ENCODE assay signal across 29 cellular contexts in the genomic region with DNA sequence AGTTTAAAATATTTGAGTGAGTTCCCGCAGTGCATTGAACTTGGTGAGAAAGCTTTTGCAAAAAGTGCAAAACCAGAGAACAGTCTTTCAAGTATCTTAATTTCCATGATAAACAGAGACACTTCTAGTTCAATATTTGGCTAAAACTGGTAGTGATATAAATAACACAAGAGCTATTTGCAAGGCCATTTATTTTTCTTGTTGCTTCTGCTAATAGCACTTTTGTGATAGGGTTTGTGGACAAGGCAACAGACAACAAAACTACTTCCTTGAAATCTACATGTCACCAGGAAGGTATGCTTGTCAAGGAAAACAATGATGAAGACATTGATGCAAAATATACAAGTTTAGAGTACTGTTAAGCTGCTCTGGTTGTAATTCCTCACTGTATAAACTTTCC.
DNase-seq lines count a peak whose midpoint lies in the region; ATAC-seq and TF ChIP-seq lines count a peak whose summit lies in the region.
"Had no signal": no experiment of that assay in that cellular context is flagged by ENCODE, and none has a peak within 500 bp of the region (broad histone marks: within the 10 kb centered on the region; RNA-seq: fewer than 3 reads in every experiment).

No MANE protein-coding gene starts in this region.

- H3K79me1 ChIP-seq in H9 (ENCODE audit: insufficient read depth, low read depth, low read length, poor library complexity, severe bottlenecking) (no peaks in the 10 kb centered on the region), neuronal stem cell (ENCODE audit: low read depth, low read length) (no peaks in the 10 kb centered on the region)

- H3K14ac ChIP-seq in H9 (ENCODE audit: insufficient read depth, low read length), result no peak overlapping the region
- H3K14ac ChIP-seq in neuronal stem cell (ENCODE audit: low read length), result no peak overlapping the region

- no peaks in the 10 kb centered on the region for H3K79me2 ChIP-seq in H9 (ENCODE audit: insufficient read depth, low read length)

- H3K36me3 ChIP-seq in iPS-18a (ENCODE audit: control insufficient read depth, low read depth, low read length) (no peaks in the 10 kb centered on the region), neuronal stem cell (replicated peaks in 1 of 2; ENCODE audit: control insufficient read depth in 2 of 2, insufficient read depth in 2 of 2, low read length in 2 of 2) (no peaks in the 10 kb centered on the region), lower lobe of right lung (no peaks in the 10 kb centered on the region)
- H3K36me3 ChIP-seq: BE2C, brain microvascular endothelial cell, pancreas, right atrium auricular region, upper lobe of left lung, WERI-Rb-1 had no signal

- no peak overlapping the region for H3K4me3 Mint-ChIP-seq in H9
- H3K4me3 Mint-ChIP-seq: activated CD4-positive, alpha-beta T cell treated with anti-CD3 and anti-CD28 coated beads, Interleukin-2, amount 10 ng/mL, durations not matched to agents 7 days and 5 days; CD8-positive, alpha-beta memory T cell; natural killer cell; stimulated activated memory B cell treated with anti-CD40 and anti-IgM and Interleukin-4, amounts not matched to agents 10 μg/mL and 1 μg/mL and 100 μg/mL, for 72 hours had no signal

- H3K9ac ChIP-seq in H9 (ENCODE audit: extremely low read depth, insufficient read length, low read length) (no peak overlapping the region), iPS-18a (ENCODE audit: low read length) (no peak overlapping the region), neuronal stem cell (ENCODE audit: low read depth, low read length, poor library complexity) (no peak overlapping the region)

- H4K91ac ChIP-seq in H9 (ENCODE audit: insufficient read length, low read depth, low read length), result no peak overlapping the region
- no peak overlapping the region for H4K91ac ChIP-seq in neuronal stem cell (ENCODE audit: low read depth, low read length, poor library complexity)

- no peak overlapping the region for H2BK12ac ChIP-seq in H9 (ENCODE audit: insufficient read length, low read depth, low read length)
- H2BK12ac ChIP-seq in neuronal stem cell (ENCODE audit: low read length), result no peak overlapping the region

- no peak overlapping the region for H3K56ac ChIP-seq in H9 (ENCODE audit: insufficient read length, low read depth, low read length)

- no peak overlapping the region for H2BK20ac ChIP-seq in H9 (ENCODE audit: low read depth, low read length, poor library complexity, severe bottlenecking)

- H2AK5ac ChIP-seq in H9 (ENCODE audit: insufficient read length, low read length) (no peak overlapping the region), neuronal stem cell (ENCODE audit: low read depth, low read length) (no peak overlapping the region)

- H3K4me2 ChIP-seq in H9 (ENCODE audit: insufficient read depth, insufficient read length, low read length) (no peak overlapping the region), neuronal stem cell (ENCODE audit: insufficient read depth, low read length, poor library complexity, severe bottlenecking) (no peak overlapping the region)

- peak overlapping the region; percentile 22 to 96 (median 52); a peak in 5 of 7 replicates for H3K27ac Mint-ChIP-seq in H9
- H3K27ac Mint-ChIP-seq: activated CD4-positive, alpha-beta T cell treated with anti-CD3 and anti-CD28 coated beads, Interleukin-2, amount 10 ng/mL, durations not matched to agents 7 days and 5 days; CD8-positive, alpha-beta memory T cell; natural killer cell; stimulated activated memory B cell treated with anti-CD40 and anti-IgM and Interleukin-4, amounts not matched to agents 10 μg/mL and 1 μg/mL and 100 μg/mL, for 72 hours had no signal

- no peaks in the 10 kb centered on the region; a peak in 1 of 7 replicates for H3K36me3 Mint-ChIP-seq in H9 (ENCODE audit: insufficient read depth in 1 of 3, low read depth in 3 of 3)
- H3K36me3 Mint-ChIP-seq: CD8-positive, alpha-beta memory T cell; natural killer cell; stimulated activated memory B cell treated with anti-CD40 and anti-IgM and Interleukin-4, amounts not matched to agents 10 μg/mL and 1 μg/mL and 100 μg/mL, for 72 hours had no signal

- no peak for TF ChIP-seq CTCF in H9 (conservative IDR thresholded peaks at IDR 0.05)
- TF ChIP-seq CTCF in lower lobe of right lung (IDR thresholded peaks at IDR 0.05), result no peak
- no peak for TF ChIP-seq CTCF in foreskin fibroblast (IDR thresholded peaks at IDR 0.05; ENCODE audit: low read depth, low read length)

- DNase-seq in H9 (no peak), amniotic epithelial cell (ENCODE audit: low read depth) (peak; percentile 22), neuronal stem cell (ENCODE audit: low spot score) (no peak), NCI-H774 (lab: John Stamatoyannopoulos, UW) (no peak), lower lobe of right lung (no peak), foreskin fibroblast (no peak)
- DNase-seq: activated CD4-positive, alpha-beta T cell treated with anti-CD3 and anti-CD28 coated beads, Interleukin-2, amount 10 ng/mL, durations not matched to agents 7 days and 5 days; activated T-cell treated with anti-CD3 and anti-CD28 coated beads, Interleukin-2, amount 50 U/mL, for 48 hours; BE2C; brain microvascular endothelial cell; CD8-positive, alpha-beta memory T cell; glutamatergic neuron; left ventricle myocardium superior; natural killer cell; NCI-H1105 treated with DMSO at 0.1 percent for 48 hours; NCI-H1930; NCI-H526; pancreas; SHP77; stimulated activated CD4-positive, alpha-beta T cell treated with anti-CD3 and anti-CD28 coated beads, Interleukin-4, amount 100 ng/mL, for 24 hours; substantia nigra; upper lobe of left lung; WERI-Rb-1 had no signal

- H3K4ac ChIP-seq in H9 (ENCODE audit: low read depth, low read length) (no peak overlapping the region), neuronal stem cell (ENCODE audit: low read length) (no peak overlapping the region)

- no peak overlapping the region for H3T11ph ChIP-seq in H9 (ENCODE audit: low read length)

- H4K8ac ChIP-seq in H9 (replicated peaks; ENCODE audit: insufficient read length, low read depth, low read length) (no peak overlapping the region), neuronal stem cell (ENCODE audit: low read depth, low read length) (no peak overlapping the region)

- no peak overlapping the region for H4K5ac ChIP-seq in H9 (ENCODE audit: insufficient read length, low read depth, low read length)

- H3K23ac ChIP-seq in H9 (ENCODE audit: insufficient read length, low read depth, low read length), result no peak overlapping the region
- no peak overlapping the region for H3K23ac ChIP-seq in neuronal stem cell (ENCODE audit: low read depth, low read length, poor library complexity)

- H2BK5ac ChIP-seq in H9 (ENCODE audit: insufficient read length, low read length), result peak overlapping the region; percentile 12
- no peak overlapping the region for H2BK5ac ChIP-seq in neuronal stem cell (ENCODE audit: low read length)

- no CpG with 5 or more reads among the region's 1 CpG for WGBS in H9 (ENCODE audit: extremely low coverage, insufficient read length, low lambda C conversion rate)
- no CpG with 5 or more reads among the region's 1 CpG for WGBS in neuronal stem cell (ENCODE audit: extremely low coverage in 2 of 2, insufficient read length in 2 of 2, insufficient replicate concordance in 1 of 2), 2 donors

- intact Hi-C loops in lower lobe of right lung (cut with DNase I), result no loop called here

- ATAC-seq in lower lobe of right lung (no peak), GM19463 (IDR thresholded peaks at IDR 0.05; ENCODE audit: unreplicated experiment) (no peak)
- ATAC-seq: left ventricle myocardium superior; natural killer cell; Panc1; pancreas; stimulated activated memory B cell treated with anti-CD40 and anti-IgM and Interleukin-4, amounts not matched to agents 10 μg/mL and 1 μg/mL and 100 μg/mL, for 72 hours had no signal

- no peaks in the 10 kb centered on the region for H3K23me2 ChIP-seq in H9 (ENCODE audit: insufficient read length, low read depth, low read length, poor library complexity, severe bottlenecking)

- peaks cover 15 to 18% of the 10 kb centered on the region in 2 experiments for H3K4me1 Mint-ChIP-seq in H9
- H3K4me1 Mint-ChIP-seq: activated CD4-positive, alpha-beta T cell treated with anti-CD3 and anti-CD28 coated beads, Interleukin-2, amount 10 ng/mL, durations not matched to agents 7 days and 5 days; CD8-positive, alpha-beta memory T cell; natural killer cell; stimulated activated memory B cell treated with anti-CD40 and anti-IgM and Interleukin-4, amounts not matched to agents 10 μg/mL and 1 μg/mL and 100 μg/mL, for 72 hours had no signal

- H2BK120ac ChIP-seq in H9 (ENCODE audit: low read depth, low read length, poor library complexity, severe bottlenecking), result no peak overlapping the region
- H2BK120ac ChIP-seq in neuronal stem cell (ENCODE audit: low read depth, low read length), result no peak overlapping the region

- H3K18ac ChIP-seq in H9 (ENCODE audit: insufficient read length, low read depth, low read length), result no peak overlapping the region
- H3K18ac ChIP-seq in neuronal stem cell (ENCODE audit: low read length), result no peak overlapping the region

- no peak overlapping the region for H2AFZ ChIP-seq in H9 (ENCODE audit: low read length)
- peak overlapping the region; percentile 23 for H2AFZ ChIP-seq in neuronal stem cell (ENCODE audit: low read length)

- H3K27ac ChIP-seq in H9 (ENCODE audit: insufficient read length, low read depth, low read length) (peak overlapping the region; percentile 44), iPS-18a (ENCODE audit: low read length) (peak overlapping the region; percentile 51), neuronal stem cell (replicated peaks; ENCODE audit: low read length) (no peak overlapping the region), lower lobe of right lung (no peak overlapping the region)
- H3K27ac ChIP-seq: brain microvascular endothelial cell, epithelial cell of prostate, pancreas, right atrium auricular region, upper lobe of left lung, WERI-Rb-1 had no signal

- H3K9me3 Mint-ChIP-seq in H9, result no peaks in the 10 kb centered on the region
- H3K9me3 Mint-ChIP-seq: activated CD4-positive, alpha-beta T cell treated with anti-CD3 and anti-CD28 coated beads, Interleukin-2, amount 10 ng/mL, durations not matched to agents 7 days and 5 days had no signal

- H3K27me3 ChIP-seq in H9 (ENCODE audit: insufficient read depth, low read length) (no peaks in the 10 kb centered on the region), iPS-18a (ENCODE audit: control insufficient read depth, insufficient read depth, low read length) (no peaks in the 10 kb centered on the region), neuronal stem cell (ENCODE audit: control insufficient read depth in 3 of 3, insufficient read depth in 3 of 3, low read depth in 1 of 3, low read length in 3 of 3) (no peaks in the 10 kb centered on the region), lower lobe of right lung (ENCODE audit: low read depth) (no peaks in the 10 kb centered on the region)
- H3K27me3 ChIP-seq: BE2C, brain microvascular endothelial cell, pancreas, right atrium auricular region, upper lobe of left lung had no signal

- H3K9me3 ChIP-seq in H9 (ENCODE audit: control insufficient read depth, low read depth, low read length) (no peaks in the 10 kb centered on the region), iPS-18a (ENCODE audit: control insufficient read depth, low read depth, low read length) (no peaks in the 10 kb centered on the region), neuronal stem cell (replicated peaks in 1 of 2; ENCODE audit: control insufficient read depth in 2 of 2, insufficient read depth in 1 of 2, low read depth in 1 of 2, low read length in 2 of 2) (no peaks in the 10 kb centered on the region), lower lobe of right lung (no peaks in the 10 kb centered on the region)
- H3K9me3 ChIP-seq: BE2C, pancreas, right atrium auricular region, upper lobe of left lung had no signal

- no peaks in the 10 kb centered on the region for H4K20me1 ChIP-seq in H9 (ENCODE audit: control insufficient read depth, insufficient read depth, insufficient read length)

- H3K4me3 ChIP-seq in iPS-18a (ENCODE audit: low read length) (peak overlapping the region; percentile 15), neuronal stem cell (ENCODE audit: low read length in 2 of 2) (no peak overlapping the region), lower lobe of right lung (no peak overlapping the region), foreskin fibroblast (ENCODE audit: low read depth in 1 of 2, low read length in 2 of 2) (no peak overlapping the region)
- H3K4me3 ChIP-seq: pancreas, right atrium auricular region, upper lobe of left lung had no signal

- no peaks in the 10 kb centered on the region for H3K27me3 Mint-ChIP-seq in H9 (ENCODE audit: low read depth)
- H3K27me3 Mint-ChIP-seq: activated CD4-positive, alpha-beta T cell treated with anti-CD3 and anti-CD28 coated beads, Interleukin-2, amount 10 ng/mL, durations not matched to agents 7 days and 5 days; CD8-positive, alpha-beta memory T cell; stimulated activated memory B cell treated with anti-CD40 and anti-IgM and Interleukin-4, amounts not matched to agents 10 μg/mL and 1 μg/mL and 100 μg/mL, for 72 hours had no signal

- peaks cover 4% of the 10 kb centered on the region for H3K4me1 ChIP-seq in H9 (ENCODE audit: insufficient read depth, low read length)
- H3K4me1 ChIP-seq in iPS-18a (ENCODE audit: control insufficient read depth, low read depth, low read length), result peaks cover 38% of the 10 kb centered on the region
- H3K4me1 ChIP-seq in neuronal stem cell (ENCODE audit: control insufficient read depth in 2 of 2, insufficient read depth in 1 of 2, low read depth in 1 of 2, low read length in 2 of 2), result peaks cover 0 to 16% of the 10 kb centered on the region in 2 donors
- no peaks in the 10 kb centered on the region for H3K4me1 ChIP-seq in lower lobe of right lung
- H3K4me1 ChIP-seq: BE2C, pancreas, right atrium auricular region, upper lobe of left lung had no signal

- H2BK15ac ChIP-seq in H9 (ENCODE audit: low read depth, low read length) (no peak overlapping the region), neuronal stem cell (ENCODE audit: low read length) (no peak overlapping the region)

Comparison
In these comparisons a context has a peak if more than half of its experiments do, and no peak if none do; other contexts are left out.
1. H3K27ac ChIP-seq: peak in H9 (single experiment) and iPS-18a (single experiment); none in neuronal stem cell (single experiment) and lower lobe of right lung (single experiment).